Comparison of ENCODE assay signal across 8 cellular contexts in genomic region chr11:134036484-134037092, GRCh38. TPM values are rescaled to one million over a fixed set of nuclear protein-coding genes. Genes with fewer than 3 reads are reported as not detected.
A peak's percentile ranks its signal among the peaks of the same experiment; 100 is the strongest.
DNase-seq lines count a peak whose midpoint lies in the region; ATAC-seq lines count a peak whose summit lies in the region.

No MANE protein-coding gene starts in this region.

- H3K36me3 Mint-ChIP-seq in activated T-cell treated with anti-CD3 and anti-CD28 coated beads, Interleukin-2, amount 50 U/mL, for 24 hours (ENCODE audit: low read depth) = no peaks in the 10 kb centered on the region

- H3K9me2 ChIP-seq in GM23248 (ENCODE audit: insufficient read depth) = no peaks in the 10 kb centered on the region

- H4K20me1 ChIP-seq in GM23248 (ENCODE audit: insufficient read depth) = no peaks in the 10 kb centered on the region

- ATAC-seq in left ventricle myocardium superior (peak; percentile 3), GM21515 (IDR thresholded peaks at IDR 0.05; ENCODE audit: unreplicated experiment) (no peak), GM19023 (IDR thresholded peaks at IDR 0.05; ENCODE audit: unreplicated experiment) (no peak)

- H3K4me3 ChIP-seq in GM23248 = peak overlapping the region; percentile 75
- H3K4me3 ChIP-seq in skeletal muscle satellite cell (ENCODE audit: low read length) = peak overlapping the region; percentile 70

- peak overlapping the region; percentile 76 for H3K4me3 Mint-ChIP-seq in activated T-cell treated with anti-CD3 and anti-CD28 coated beads, Interleukin-2, amount 50 U/mL, for 24 hours

- H3K27ac Mint-ChIP-seq in activated T-cell treated with anti-CD3 and anti-CD28 coated beads, Interleukin-2, amount 50 U/mL, for 24 hours = peak overlapping the region; percentile 86

- intact Hi-C loops in left ventricle myocardium superior (cut with micrococcal nuclease) = no loop called here

- DNase-seq in GM23248 (peak; percentile 55), left ventricle myocardium superior (no peak), NOMO-1 treated with dmso at 0.1 percent for 144 hours (lab: John Stamatoyannopoulos, UW; ENCODE audit: unreplicated experiment) (no peak), NCI-H69 (lab: John Stamatoyannopoulos, UW) (no peak)
- peak; percentile 61 for DNase-seq in activated T-cell treated with anti-CD3 and anti-CD28 coated beads, Interleukin-2, amount 50 U/mL, for 24 hours

- in situ Hi-C loops in GM23248 (cut with MboI) = no loop called here

- H3K9ac ChIP-seq in GM23248 = peak overlapping the region; percentile 74
- H3K9ac ChIP-seq in skeletal muscle satellite cell (ENCODE audit: low read depth, low read length) = peak overlapping the region; percentile 74

- H3K36me3 ChIP-seq in GM23248 (ENCODE audit: low read depth) (no peaks in the 10 kb centered on the region), skeletal muscle satellite cell (ENCODE audit: insufficient read depth, low read length) (no peaks in the 10 kb centered on the region)

- peaks cover 14% of the 10 kb centered on the region; the same call in 1 of the 2 replicates for H3F3A ChIP-seq in GM23248 (ENCODE audit: insufficient read depth)

- no peaks in the 10 kb centered on the region for H3K79me2 ChIP-seq in GM23248 (ENCODE audit: insufficient read depth)

- no peaks in the 10 kb centered on the region for H3K27me3 Mint-ChIP-seq in activated T-cell treated with anti-CD3 and anti-CD28 coated beads, Interleukin-2, amount 50 U/mL, for 24 hours

- H3K4me2 ChIP-seq in GM23248 (ENCODE audit: unreplicated experiment) (peak overlapping the region; percentile 85), skeletal muscle satellite cell (ENCODE audit: low read length) (peak overlapping the region; percentile 92)

- H3K9me3 ChIP-seq in GM23248 (ENCODE audit: low read depth) (no peaks in the 10 kb centered on the region), skeletal muscle satellite cell (replicated peaks; ENCODE audit: low read length) (no peaks in the 10 kb centered on the region)

- H3K9me3 Mint-ChIP-seq in activated T-cell treated with anti-CD3 and anti-CD28 coated beads, Interleukin-2, amount 50 U/mL, for 24 hours = no peaks in the 10 kb centered on the region

- peaks cover 56% of the 10 kb centered on the region for H3K4me1 Mint-ChIP-seq in activated T-cell treated with anti-CD3 and anti-CD28 coated beads, Interleukin-2, amount 50 U/mL, for 24 hours (ENCODE audit: low read depth)

- peak overlapping the region; percentile 42 for H3K27ac ChIP-seq in GM23248

- H3K4me1 ChIP-seq in GM23248 (ENCODE audit: insufficient read depth) (peaks cover 20% of the 10 kb centered on the region), skeletal muscle satellite cell (ENCODE audit: control insufficient read depth, insufficient read depth, low read length) (peaks cover 51% of the 10 kb centered on the region)

- no peaks in the 10 kb centered on the region for H3K27me3 ChIP-seq in GM23248 (replicated peaks; ENCODE audit: insufficient read depth)
- peaks cover 8% of the 10 kb centered on the region for H3K27me3 ChIP-seq in skeletal muscle satellite cell (ENCODE audit: control insufficient read depth, insufficient read depth, low read length)

- WGBS in GM23248 (ENCODE audit: low coverage in 1 of 2, low lambda C conversion rate in 2 of 2, missing lambda C conversion rate in 2 of 2), 2 experiments = 4 to 7% methylated on average over 14 to 37 of the region's 37 CpGs

- H2AFZ ChIP-seq in GM23248 = peak overlapping the region; percentile 87

RNA-seq across cellular contexts. Expression of gene JAM3, which starts 32.3 kb away (rescaled TPM):
- total RNA-seq in GM23248 (2014; rRNA removed; shearing (Covaris generic)) = 63.7 and 65.1 TPM in 2 replicates
- polyA plus RNA-seq in GM23248 (2016; fragmentation: Nextera tagmentation; extraction: Ambion mirVana) = 46.2 and 48.2 TPM in 2 replicates
- total RNA-seq in left ventricle myocardium superior = 18.3 TPM
- 59.1 and 62.3 TPM in 2 replicates for total RNA-seq in skeletal muscle satellite cell (2012; rRNA removed)

Comparison
In these comparisons a context has a peak if more than half of its experiments do, and no peak if none do; other contexts are left out.
1. DNase-seq: peak in GM23248 (single experiment) and activated T-cell treated with anti-CD3 and anti-CD28 coated beads, Interleukin-2, amount 50 U/mL, for 24 hours (single experiment); none in left ventricle myocardium superior (single experiment), NOMO-1 treated with dmso at 0.1 percent for 144 hours (single experiment) and NCI-H69 (single experiment).